ENCODE assay signal across 1 cellular context in the genomic region with DNA sequence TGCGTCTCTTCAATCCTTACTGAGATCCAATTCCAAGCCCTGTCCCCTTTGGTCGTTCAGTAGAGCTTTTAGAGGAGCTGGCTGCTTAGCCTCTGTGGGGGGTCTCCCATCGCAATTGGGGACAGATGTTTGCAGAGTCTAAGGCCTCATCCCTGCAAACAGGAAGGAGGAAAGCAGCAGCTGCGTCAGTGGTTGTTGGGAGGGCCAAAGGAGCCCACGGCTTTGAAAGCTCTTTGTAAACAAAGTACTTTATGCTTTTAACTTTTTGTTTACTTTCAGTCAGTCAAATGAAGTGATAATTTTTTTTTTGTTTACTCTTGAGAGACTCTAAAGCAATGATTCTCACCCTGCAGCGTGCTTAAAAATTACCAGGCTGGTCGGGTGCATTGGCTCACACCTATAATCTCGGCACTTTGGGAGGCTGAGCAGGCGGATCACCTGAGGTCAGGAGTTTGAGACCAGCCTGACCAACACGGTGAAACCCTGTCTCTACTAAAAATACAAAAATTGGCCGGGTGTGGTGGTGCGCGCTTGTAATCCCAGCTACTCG.
TF ChIP-seq lines count a peak whose summit lies in the region.

No MANE protein-coding gene starts in this region.

TF ChIP-seq in HepG2, 621 proteins besides CTCF, POLR2A, EP300 and RAD21 (continued from another document and continues in another):
- TF ChIP-seq, protein P1, sequence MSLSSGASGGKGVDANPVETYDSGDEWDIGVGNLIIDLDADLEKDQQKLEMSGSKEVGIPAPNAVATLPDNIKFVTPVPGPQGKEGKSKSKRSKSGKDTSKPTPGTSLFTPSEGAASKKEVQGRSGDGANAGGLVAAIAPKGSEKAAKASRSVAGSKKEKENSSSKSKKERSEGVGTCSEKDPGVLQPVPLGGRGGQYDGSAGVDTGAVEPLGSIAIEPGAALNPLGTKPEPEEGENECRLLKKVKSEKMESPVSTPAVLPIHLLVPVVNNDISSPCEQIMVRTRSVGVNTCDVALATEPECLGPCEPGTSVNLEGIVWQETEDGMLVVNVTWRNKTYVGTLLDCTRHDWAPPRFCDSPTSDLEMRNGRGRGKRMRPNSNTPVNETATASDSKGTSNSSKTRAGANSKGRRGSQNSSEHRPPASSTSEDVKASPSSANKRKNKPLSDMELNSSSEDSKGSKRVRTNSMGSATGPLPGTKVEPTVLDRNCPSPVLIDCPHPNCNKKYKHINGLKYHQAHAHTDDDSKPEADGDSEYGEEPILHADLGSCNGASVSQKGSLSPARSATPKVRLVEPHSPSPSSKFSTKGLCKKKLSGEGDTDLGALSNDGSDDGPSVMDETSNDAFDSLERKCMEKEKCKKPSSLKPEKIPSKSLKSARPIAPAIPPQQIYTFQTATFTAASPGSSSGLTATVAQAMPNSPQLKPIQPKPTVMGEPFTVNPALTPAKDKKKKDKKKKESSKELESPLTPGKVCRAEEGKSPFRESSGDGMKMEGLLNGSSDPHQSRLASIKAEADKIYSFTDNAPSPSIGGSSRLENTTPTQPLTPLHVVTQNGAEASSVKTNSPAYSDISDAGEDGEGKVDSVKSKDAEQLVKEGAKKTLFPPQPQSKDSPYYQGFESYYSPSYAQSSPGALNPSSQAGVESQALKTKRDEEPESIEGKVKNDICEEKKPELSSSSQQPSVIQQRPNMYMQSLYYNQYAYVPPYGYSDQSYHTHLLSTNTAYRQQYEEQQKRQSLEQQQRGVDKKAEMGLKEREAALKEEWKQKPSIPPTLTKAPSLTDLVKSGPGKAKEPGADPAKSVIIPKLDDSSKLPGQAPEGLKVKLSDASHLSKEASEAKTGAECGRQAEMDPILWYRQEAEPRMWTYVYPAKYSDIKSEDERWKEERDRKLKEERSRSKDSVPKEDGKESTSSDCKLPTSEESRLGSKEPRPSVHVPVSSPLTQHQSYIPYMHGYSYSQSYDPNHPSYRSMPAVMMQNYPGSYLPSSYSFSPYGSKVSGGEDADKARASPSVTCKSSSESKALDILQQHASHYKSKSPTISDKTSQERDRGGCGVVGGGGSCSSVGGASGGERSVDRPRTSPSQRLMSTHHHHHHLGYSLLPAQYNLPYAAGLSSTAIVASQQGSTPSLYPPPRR (CRISPR knock-in tag; IDR thresholded peaks at IDR 0.05; ENCODE audit: borderline replicate concordance): peak; percentile 87; the same call in 1 of the 2 replicates
- TF ChIP-seq SOX6 (IDR thresholded peaks at IDR 0.05) (no peak), SOX6 (CRISPR knock-in tag; IDR thresholded peaks at IDR 0.05) (peak; percentile 79), SP4 (CRISPR knock-in tag; IDR thresholded peaks at IDR 0.05) (0 out of 2 replicates have a peak, but pooled peaks have one; percentile 44), ZNF780A (CRISPR knock-in tag; IDR thresholded peaks at IDR 0.05) (no peak), ZNF781 (CRISPR knock-in tag; IDR thresholded peaks at IDR 0.05; ENCODE audit: borderline replicate concordance, not compliant biosample characterization) (no peak), HES4 (CRISPR knock-in tag; IDR thresholded peaks at IDR 0.05; ENCODE audit: borderline replicate concordance) (no peak), RBFOX2 (IDR thresholded peaks at IDR 0.05; ENCODE audit: low read depth, low read length) (no peak), ZNF317 (CRISPR knock-in tag; IDR thresholded peaks at IDR 0.05) (peak; percentile 63), ZFP90 (CRISPR knock-in tag; IDR thresholded peaks at IDR 0.05; ENCODE audit: borderline replicate concordance) (no peak), DPF2 (CRISPR knock-in tag; IDR thresholded peaks at IDR 0.05; ENCODE audit: borderline replicate concordance, low read depth) (peak; percentile 62; the same call in 1 of the 2 replicates), HNF4G (IDR thresholded peaks at IDR 0.05; ENCODE audit: borderline replicate concordance, low read depth, low read length) (no peak), HNF4G (CRISPR knock-in tag; IDR thresholded peaks at IDR 0.05; ENCODE audit: borderline replicate concordance, low read depth) (no peak), BRCA1 (CRISPR knock-in tag; IDR thresholded peaks at IDR 0.05) (no peak), TARDBP (CRISPR knock-in tag; IDR thresholded peaks at IDR 0.05) (peak; percentile 65), RFX3 (CRISPR knock-in tag; IDR thresholded peaks at IDR 0.05) (no peak), GATAD1 (CRISPR knock-in tag; IDR thresholded peaks at IDR 0.05) (peak; percentile 11; the same call in 1 of the 2 replicates), ZNF713 (CRISPR knock-in tag; IDR thresholded peaks at IDR 0.05) (no peak), KDM2A (CRISPR knock-in tag; IDR thresholded peaks at IDR 0.05; ENCODE audit: borderline replicate concordance, low read depth) (no peak; the same call in 1 of the 2 replicates), NFE2 (CRISPR knock-in tag; IDR thresholded peaks at IDR 0.05) (no peak), REXO4 (CRISPR knock-in tag; IDR thresholded peaks at IDR 0.05; ENCODE audit: borderline replicate concordance) (no peak), ZNF782 (CRISPR knock-in tag; IDR thresholded peaks at IDR 0.05; ENCODE audit: borderline replicate concordance) (no peak), NFE2L1 (CRISPR knock-in tag; IDR thresholded peaks at IDR 0.05; ENCODE audit: borderline replicate concordance) (no peak), YY1 (IDR thresholded peaks at IDR 0.05; ENCODE audit: insufficient read depth, insufficient replicate concordance, low read depth, low read length) (no peak), ZBTB21 (CRISPR knock-in tag; IDR thresholded peaks at IDR 0.05) (no peak), FOXC1 (CRISPR knock-in tag; IDR thresholded peaks at IDR 0.05; ENCODE audit: borderline replicate concordance) (peak; percentile 49; the same call in 1 of the 2 replicates)
- TF ChIP-seq, protein P2, sequence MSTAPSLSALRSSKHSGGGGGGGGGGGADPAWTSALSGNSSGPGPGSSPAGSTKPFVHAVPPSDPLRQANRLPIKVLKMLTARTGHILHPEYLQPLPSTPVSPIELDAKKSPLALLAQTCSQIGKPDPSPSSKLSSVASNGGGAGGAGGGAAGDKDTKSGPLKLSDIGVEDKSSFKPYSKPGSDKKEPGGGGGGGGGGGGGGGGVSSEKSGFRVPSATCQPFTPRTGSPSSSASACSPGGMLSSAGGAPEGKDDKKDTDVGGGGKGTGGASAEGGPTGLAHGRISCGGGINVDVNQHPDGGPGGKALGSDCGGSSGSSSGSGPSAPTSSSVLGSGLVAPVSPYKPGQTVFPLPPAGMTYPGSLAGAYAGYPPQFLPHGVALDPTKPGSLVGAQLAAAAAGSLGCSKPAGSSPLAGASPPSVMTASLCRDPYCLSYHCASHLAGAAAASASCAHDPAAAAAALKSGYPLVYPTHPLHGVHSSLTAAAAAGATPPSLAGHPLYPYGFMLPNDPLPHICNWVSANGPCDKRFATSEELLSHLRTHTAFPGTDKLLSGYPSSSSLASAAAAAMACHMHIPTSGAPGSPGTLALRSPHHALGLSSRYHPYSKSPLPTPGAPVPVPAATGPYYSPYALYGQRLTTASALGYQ (CRISPR knock-in tag; IDR thresholded peaks at IDR 0.05): peak; percentile 75; the same call in 1 of the 2 replicates
- TF ChIP-seq, protein P3, sequence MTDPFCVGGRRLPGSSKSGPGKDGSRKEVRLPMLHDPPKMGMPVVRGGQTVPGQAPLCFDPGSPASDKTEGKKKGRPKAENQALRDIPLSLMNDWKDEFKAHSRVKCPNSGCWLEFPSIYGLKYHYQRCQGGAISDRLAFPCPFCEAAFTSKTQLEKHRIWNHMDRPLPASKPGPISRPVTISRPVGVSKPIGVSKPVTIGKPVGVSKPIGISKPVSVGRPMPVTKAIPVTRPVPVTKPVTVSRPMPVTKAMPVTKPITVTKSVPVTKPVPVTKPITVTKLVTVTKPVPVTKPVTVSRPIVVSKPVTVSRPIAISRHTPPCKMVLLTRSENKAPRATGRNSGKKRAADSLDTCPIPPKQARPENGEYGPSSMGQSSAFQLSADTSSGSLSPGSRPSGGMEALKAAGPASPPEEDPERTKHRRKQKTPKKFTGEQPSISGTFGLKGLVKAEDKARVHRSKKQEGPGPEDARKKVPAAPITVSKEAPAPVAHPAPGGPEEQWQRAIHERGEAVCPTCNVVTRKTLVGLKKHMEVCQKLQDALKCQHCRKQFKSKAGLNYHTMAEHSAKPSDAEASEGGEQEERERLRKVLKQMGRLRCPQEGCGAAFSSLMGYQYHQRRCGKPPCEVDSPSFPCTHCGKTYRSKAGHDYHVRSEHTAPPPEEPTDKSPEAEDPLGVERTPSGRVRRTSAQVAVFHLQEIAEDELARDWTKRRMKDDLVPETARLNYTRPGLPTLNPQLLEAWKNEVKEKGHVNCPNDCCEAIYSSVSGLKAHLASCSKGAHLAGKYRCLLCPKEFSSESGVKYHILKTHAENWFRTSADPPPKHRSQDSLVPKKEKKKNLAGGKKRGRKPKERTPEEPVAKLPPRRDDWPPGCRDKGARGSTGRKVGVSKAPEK (CRISPR knock-in tag; IDR thresholded peaks at IDR 0.05; ENCODE audit: borderline replicate concordance): 0 out of 2 replicates have a peak, but pooled peaks have one; percentile 59
- TF ChIP-seq, protein P4, sequence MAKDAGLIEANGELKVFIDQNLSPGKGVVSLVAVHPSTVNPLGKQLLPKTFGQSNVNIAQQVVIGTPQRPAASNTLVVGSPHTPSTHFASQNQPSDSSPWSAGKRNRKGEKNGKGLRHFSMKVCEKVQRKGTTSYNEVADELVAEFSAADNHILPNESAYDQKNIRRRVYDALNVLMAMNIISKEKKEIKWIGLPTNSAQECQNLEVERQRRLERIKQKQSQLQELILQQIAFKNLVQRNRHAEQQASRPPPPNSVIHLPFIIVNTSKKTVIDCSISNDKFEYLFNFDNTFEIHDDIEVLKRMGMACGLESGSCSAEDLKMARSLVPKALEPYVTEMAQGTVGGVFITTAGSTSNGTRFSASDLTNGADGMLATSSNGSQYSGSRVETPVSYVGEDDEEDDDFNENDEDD (CRISPR knock-in tag; IDR thresholded peaks at IDR 0.05; ENCODE audit: borderline replicate concordance): no peak
- TF ChIP-seq, protein P5, sequence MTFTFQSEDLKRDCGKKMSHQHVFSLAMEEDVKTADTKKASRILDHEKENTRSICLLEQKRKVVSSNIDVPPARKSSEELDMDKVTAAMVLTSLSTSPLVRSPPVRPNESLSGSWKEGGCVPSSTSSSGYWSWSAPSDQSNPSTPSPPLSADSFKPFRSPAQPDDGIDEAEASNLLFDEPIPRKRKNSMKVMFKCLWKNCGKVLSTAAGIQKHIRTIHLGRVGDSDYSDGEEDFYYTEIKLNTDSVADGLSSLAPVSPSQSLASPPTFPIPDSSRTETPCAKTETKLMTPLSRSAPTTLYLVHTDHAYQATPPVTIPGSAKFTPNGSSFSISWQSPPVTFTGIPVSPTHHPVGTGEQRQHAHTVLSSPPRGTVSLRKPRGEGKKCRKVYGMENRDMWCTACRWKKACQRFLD (CRISPR knock-in tag; IDR thresholded peaks at IDR 0.05; ENCODE audit: borderline replicate concordance): no peak
- TF ChIP-seq, protein P6, sequence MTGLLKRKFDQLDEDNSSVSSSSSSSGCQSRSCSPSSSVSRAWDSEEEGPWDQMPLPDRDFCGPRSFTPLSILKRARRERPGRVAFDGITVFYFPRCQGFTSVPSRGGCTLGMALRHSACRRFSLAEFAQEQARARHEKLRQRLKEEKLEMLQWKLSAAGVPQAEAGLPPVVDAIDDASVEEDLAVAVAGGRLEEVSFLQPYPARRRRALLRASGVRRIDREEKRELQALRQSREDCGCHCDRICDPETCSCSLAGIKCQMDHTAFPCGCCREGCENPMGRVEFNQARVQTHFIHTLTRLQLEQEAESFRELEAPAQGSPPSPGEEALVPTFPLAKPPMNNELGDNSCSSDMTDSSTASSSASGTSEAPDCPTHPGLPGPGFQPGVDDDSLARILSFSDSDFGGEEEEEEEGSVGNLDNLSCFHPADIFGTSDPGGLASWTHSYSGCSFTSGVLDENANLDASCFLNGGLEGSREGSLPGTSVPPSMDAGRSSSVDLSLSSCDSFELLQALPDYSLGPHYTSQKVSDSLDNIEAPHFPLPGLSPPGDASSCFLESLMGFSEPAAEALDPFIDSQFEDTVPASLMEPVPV (CRISPR knock-in tag; IDR thresholded peaks at IDR 0.05): 0 out of 2 replicates have a peak, but pooled peaks have one; percentile 14
- TF ChIP-seq, protein P7, sequence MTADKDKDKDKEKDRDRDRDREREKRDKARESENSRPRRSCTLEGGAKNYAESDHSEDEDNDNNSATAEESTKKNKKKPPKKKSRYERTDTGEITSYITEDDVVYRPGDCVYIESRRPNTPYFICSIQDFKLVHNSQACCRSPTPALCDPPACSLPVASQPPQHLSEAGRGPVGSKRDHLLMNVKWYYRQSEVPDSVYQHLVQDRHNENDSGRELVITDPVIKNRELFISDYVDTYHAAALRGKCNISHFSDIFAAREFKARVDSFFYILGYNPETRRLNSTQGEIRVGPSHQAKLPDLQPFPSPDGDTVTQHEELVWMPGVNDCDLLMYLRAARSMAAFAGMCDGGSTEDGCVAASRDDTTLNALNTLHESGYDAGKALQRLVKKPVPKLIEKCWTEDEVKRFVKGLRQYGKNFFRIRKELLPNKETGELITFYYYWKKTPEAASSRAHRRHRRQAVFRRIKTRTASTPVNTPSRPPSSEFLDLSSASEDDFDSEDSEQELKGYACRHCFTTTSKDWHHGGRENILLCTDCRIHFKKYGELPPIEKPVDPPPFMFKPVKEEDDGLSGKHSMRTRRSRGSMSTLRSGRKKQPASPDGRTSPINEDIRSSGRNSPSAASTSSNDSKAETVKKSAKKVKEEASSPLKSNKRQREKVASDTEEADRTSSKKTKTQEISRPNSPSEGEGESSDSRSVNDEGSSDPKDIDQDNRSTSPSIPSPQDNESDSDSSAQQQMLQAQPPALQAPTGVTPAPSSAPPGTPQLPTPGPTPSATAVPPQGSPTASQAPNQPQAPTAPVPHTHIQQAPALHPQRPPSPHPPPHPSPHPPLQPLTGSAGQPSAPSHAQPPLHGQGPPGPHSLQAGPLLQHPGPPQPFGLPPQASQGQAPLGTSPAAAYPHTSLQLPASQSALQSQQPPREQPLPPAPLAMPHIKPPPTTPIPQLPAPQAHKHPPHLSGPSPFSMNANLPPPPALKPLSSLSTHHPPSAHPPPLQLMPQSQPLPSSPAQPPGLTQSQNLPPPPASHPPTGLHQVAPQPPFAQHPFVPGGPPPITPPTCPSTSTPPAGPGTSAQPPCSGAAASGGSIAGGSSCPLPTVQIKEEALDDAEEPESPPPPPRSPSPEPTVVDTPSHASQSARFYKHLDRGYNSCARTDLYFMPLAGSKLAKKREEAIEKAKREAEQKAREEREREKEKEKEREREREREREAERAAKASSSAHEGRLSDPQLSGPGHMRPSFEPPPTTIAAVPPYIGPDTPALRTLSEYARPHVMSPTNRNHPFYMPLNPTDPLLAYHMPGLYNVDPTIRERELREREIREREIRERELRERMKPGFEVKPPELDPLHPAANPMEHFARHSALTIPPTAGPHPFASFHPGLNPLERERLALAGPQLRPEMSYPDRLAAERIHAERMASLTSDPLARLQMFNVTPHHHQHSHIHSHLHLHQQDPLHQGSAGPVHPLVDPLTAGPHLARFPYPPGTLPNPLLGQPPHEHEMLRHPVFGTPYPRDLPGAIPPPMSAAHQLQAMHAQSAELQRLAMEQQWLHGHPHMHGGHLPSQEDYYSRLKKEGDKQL (CRISPR knock-in tag; IDR thresholded peaks at IDR 0.05; ENCODE audit: low read depth): peak; percentile 60; the same call in 1 of the 2 replicates
- TF ChIP-seq, protein P8, sequence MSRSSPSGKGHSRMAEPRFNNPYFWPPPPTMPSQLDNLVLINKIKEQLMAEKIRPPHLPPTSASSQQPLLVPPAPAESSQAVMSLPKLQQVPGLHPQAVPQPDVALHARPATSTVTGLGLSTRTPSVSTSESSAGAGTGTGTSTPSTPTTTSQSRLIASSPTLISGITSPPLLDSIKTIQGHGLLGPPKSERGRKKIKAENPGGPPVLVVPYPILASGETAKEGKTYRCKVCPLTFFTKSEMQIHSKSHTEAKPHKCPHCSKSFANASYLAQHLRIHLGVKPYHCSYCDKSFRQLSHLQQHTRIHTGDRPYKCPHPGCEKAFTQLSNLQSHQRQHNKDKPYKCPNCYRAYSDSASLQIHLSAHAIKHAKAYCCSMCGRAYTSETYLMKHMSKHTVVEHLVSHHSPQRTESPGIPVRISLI (CRISPR knock-in tag; IDR thresholded peaks at IDR 0.05; ENCODE audit: borderline replicate concordance): peak; percentile 86; the same call in 1 of the 2 replicates
